In the genomic region with DNA sequence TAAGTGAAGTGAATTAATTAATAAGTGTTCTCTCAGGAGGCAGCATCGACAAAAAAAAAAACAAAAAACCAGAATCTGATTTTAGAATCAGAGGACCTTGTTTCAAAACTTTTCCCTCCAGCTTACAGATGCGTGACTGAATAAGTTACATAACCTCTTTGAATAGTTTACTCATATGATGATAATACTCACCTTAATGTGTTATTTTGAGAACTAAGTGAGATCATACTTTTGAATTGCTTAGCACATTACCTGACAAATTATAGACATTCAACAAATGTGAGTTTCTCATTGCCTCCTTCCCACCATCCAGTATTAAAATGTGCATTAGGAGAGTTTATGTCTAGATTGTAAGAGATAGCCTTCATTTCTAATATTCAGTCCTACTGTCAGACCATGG, we compare ENCODE assay signal across 22 cellular contexts.
DNase-seq lines count a peak whose midpoint lies in the region; ATAC-seq and TF ChIP-seq lines count a peak whose summit lies in the region.
"Had no signal": no experiment of that assay in that cellular context is flagged by ENCODE, and none has a peak within 500 bp of the region (broad histone marks: within the 10 kb centered on the region; RNA-seq: fewer than 3 reads in every experiment).

No MANE protein-coding gene starts in this region.

- peaks cover 1 to 12% (median 5%) of the 10 kb centered on the region in 6 donors for H3K9me3 Mint-ChIP-seq in immature natural killer cell
- H3K9me3 Mint-ChIP-seq: CD4-positive, alpha-beta T cell had no signal

- no peaks in the 10 kb centered on the region for H3K9me3 ChIP-seq in OCI-LY3 (ENCODE audit: insufficient read depth, low read length)
- no peaks in the 10 kb centered on the region for H3K9me3 ChIP-seq in gastroesophageal sphincter
- H3K9me3 ChIP-seq: A549; BE2C; BLaER1 treated with 17β-estradiol and CSF1 and Interleukin-3, amounts not matched to agents 10 nM and 100 nM had no signal

- H3K36me3 Mint-ChIP-seq in immature natural killer cell, result no peaks in the 10 kb centered on the region
- H3K36me3 Mint-ChIP-seq: CD14-positive monocyte; CD8-positive, alpha-beta memory T cell had no signal

- H3K4me2 ChIP-seq in OCI-LY3 (ENCODE audit: low read length), result no peak overlapping the region
- H3K4me2 ChIP-seq: A549; BLaER1 treated with 17β-estradiol and CSF1 and Interleukin-3, amounts not matched to agents 10 nM and 100 nM had no signal

- no peaks in the 10 kb centered on the region for H3K4me1 Mint-ChIP-seq in immature natural killer cell
- H3K4me1 Mint-ChIP-seq: CD14-positive monocyte; CD8-positive, alpha-beta memory T cell had no signal

- H3K27me3 Mint-ChIP-seq in immature natural killer cell (ENCODE audit: low read depth in 3 of 3), result peaks cover 0 to 4% (median 0%) of the 10 kb centered on the region in 3 donors
- H3K27me3 Mint-ChIP-seq: CD4-positive, alpha-beta T cell had no signal

- no peak for TF ChIP-seq POLR2A in gastroesophageal sphincter (IDR thresholded peaks at IDR 0.05)

- no peaks in the 10 kb centered on the region for H3K27me3 ChIP-seq in OCI-LY3 (ENCODE audit: low read depth, low read length)
- H3K27me3 ChIP-seq in gastroesophageal sphincter, result no peaks in the 10 kb centered on the region
- H3K27me3 ChIP-seq: BE2C; BLaER1 treated with 17β-estradiol and CSF1 and Interleukin-3, amounts not matched to agents 10 nM and 100 nM had no signal

- H3K27ac Mint-ChIP-seq in immature natural killer cell, result no peak overlapping the region
- H3K27ac Mint-ChIP-seq: CD14-positive monocyte; CD4-positive, alpha-beta T cell; CD8-positive, alpha-beta memory T cell had no signal

- peak overlapping the region; percentile 57; the same call in 1 of the 2 replicates for H2AFZ ChIP-seq in OCI-LY3 (ENCODE audit: low read depth, low read length)
- H2AFZ ChIP-seq: GM23248 had no signal

- H3K27ac ChIP-seq in OCI-LY3 (ENCODE audit: low read length), result no peak overlapping the region
- H3K27ac ChIP-seq in gastroesophageal sphincter, result no peak overlapping the region
- H3K27ac ChIP-seq: A549; BLaER1 treated with 17β-estradiol and CSF1 and Interleukin-3, amounts not matched to agents 10 nM and 100 nM; GM23248 had no signal

- H3K4me1 ChIP-seq in OCI-LY3 (ENCODE audit: low read length) (peaks cover 21% of the 10 kb centered on the region), gastroesophageal sphincter (no peaks in the 10 kb centered on the region)
- H3K4me1 ChIP-seq: A549, BE2C had no signal

- ATAC-seq in GM18519 (IDR thresholded peaks at IDR 0.05; ENCODE audit: low FRiP score, unreplicated experiment) (peak; percentile 54), gastroesophageal sphincter (no peak)
- ATAC-seq: A549 had no signal

- no peak for TF ChIP-seq EP300 in gastroesophageal sphincter (IDR thresholded peaks at IDR 0.05)

- H4K20me1 ChIP-seq in OCI-LY3 (ENCODE audit: insufficient read depth, low read length), result no peaks in the 10 kb centered on the region
- H4K20me1 ChIP-seq: BLaER1 treated with 17β-estradiol and CSF1 and Interleukin-3, amounts not matched to agents 10 nM and 100 nM had no signal

- H3K4me3 Mint-ChIP-seq in immature natural killer cell, result no peak overlapping the region
- H3K4me3 Mint-ChIP-seq: CD14-positive monocyte; CD4-positive, alpha-beta T cell; CD8-positive, alpha-beta memory T cell had no signal

- TF ChIP-seq CTCF in OCI-LY3 (IDR thresholded peaks at IDR 0.05; ENCODE audit: low read depth, low read length) (no peak), epithelial cell of esophagus (IDR thresholded peaks at IDR 0.05; ENCODE audit: insufficient read depth, low read depth, low read length, missing control alignments) (no peak), gastroesophageal sphincter (IDR thresholded peaks at IDR 0.05) (no peak)

- no peak overlapping the region for H3K9ac ChIP-seq in OCI-LY3 (ENCODE audit: low read length)
- H3K9ac ChIP-seq: BLaER1 treated with 17β-estradiol and CSF1 and Interleukin-3, amounts not matched to agents 10 nM and 100 nM; GM23248 had no signal

- no peaks in the 10 kb centered on the region for H3K79me2 ChIP-seq in OCI-LY3 (ENCODE audit: low read length)

- H3K36me3 ChIP-seq in OCI-LY3 (replicated peaks; ENCODE audit: low read depth, low read length), result no peaks in the 10 kb centered on the region
- H3K36me3 ChIP-seq in gastroesophageal sphincter, result no peaks in the 10 kb centered on the region
- H3K36me3 ChIP-seq: BE2C; BLaER1 treated with 17β-estradiol and CSF1 and Interleukin-3, amounts not matched to agents 10 nM and 100 nM had no signal

- peak; percentile 8 for DNase-seq in epithelial cell of esophagus (ENCODE audit: low read depth)
- DNase-seq in immature natural killer cell, result no peak
- no peak for DNase-seq in stimulated activated CD4-positive, alpha-beta T cell treated with anti-CD3 and anti-CD28 coated beads, Interleukin-15, amount 100 ng/mL, for 24 hours
- DNase-seq: 8988T; ACHN; AML-193; BE2C; CD4-positive, alpha-beta T cell; CD8-positive, alpha-beta memory T cell; DMS 273 treated with DMSO at 0.1 percent for 48 hours; DMS79; EL; GDM1; GM23248; H7; HCEC 1CT had no signal

- H3K4me3 ChIP-seq in OCI-LY3 (ENCODE audit: low read length), result no peak overlapping the region
- H3K4me3 ChIP-seq in epithelial cell of esophagus (ENCODE audit: low read length), result no peak overlapping the region
- H3K4me3 ChIP-seq in gastroesophageal sphincter, result no peak overlapping the region
- H3K4me3 ChIP-seq: A549; BLaER1 treated with 17β-estradiol and CSF1 and Interleukin-3, amounts not matched to agents 10 nM and 100 nM; GM23248 had no signal

- WGBS in gastroesophageal sphincter (ENCODE audit: low coverage in 1 of 2), 2 donors, result 58 to 69% methylated on average over 2 of the region's 2 CpGs
